ENCODE assay signal across 18 cellular contexts in the genomic region with DNA sequence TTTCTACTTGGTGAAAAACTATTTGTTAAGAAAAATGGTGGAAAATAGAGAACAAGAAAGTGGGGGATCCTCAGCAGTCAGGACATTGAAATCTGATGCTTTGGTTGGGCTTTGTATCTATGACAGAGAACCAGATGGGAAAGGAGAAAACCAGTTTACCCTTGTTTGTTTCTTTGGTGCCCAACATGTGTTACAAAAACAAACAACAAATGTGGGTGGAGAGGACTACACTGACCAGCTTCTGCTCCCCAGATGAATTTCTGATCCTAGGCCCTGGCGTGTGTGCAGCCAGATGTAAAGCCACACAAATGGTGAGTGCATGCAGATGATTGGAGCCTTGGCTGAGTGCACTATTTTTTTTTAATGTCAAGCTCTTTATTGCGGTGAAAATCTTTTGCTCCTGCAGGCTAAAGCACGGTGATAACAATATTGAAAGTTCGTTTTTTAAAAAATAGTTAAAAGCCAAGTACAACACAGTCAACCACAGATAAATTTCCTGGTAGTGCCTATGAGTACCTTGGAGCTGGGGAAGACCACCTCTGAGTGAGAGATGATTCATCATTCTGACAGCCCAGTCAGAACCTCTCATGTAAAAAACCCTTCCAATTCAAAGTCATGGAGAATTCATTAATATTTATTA.
DNase-seq lines count a peak whose midpoint lies in the region; ATAC-seq and TF ChIP-seq lines count a peak whose summit lies in the region.
"Had no signal": no experiment of that assay in that cellular context is flagged by ENCODE, and none has a peak within 500 bp of the region (broad histone marks: within the 10 kb centered on the region; RNA-seq: fewer than 3 reads in every experiment).

No MANE protein-coding gene starts in this region.

- ATAC-seq in WTC11 (no peak), GM21576 (IDR thresholded peaks at IDR 0.05; ENCODE audit: unreplicated experiment) (no peak)
- ATAC-seq: Right ventricle myocardium inferior had no signal

- peaks cover 11% of the 10 kb centered on the region for H3K4me1 Mint-ChIP-seq in WTC11
- H3K4me1 Mint-ChIP-seq: CD8-positive, alpha-beta memory T cell had no signal

- CTCF ChIA-PET in WTC11 (lab: Charles Lee), result interaction anchor here (0.8 kb wide), 1 partner anchor 9 kb away, joined by 4 read pairs; no protein-coding TSS in a partner anchor

- H3K4me3 Mint-ChIP-seq in WTC11, result no peak overlapping the region
- H3K4me3 Mint-ChIP-seq: CD8-positive, alpha-beta memory T cell had no signal

- no peak for TF ChIP-seq CTCF in WTC11 (IDR thresholded peaks at IDR 0.05)

- peaks cover 11% of the 10 kb centered on the region for H3K9me3 Mint-ChIP-seq in WTC11

- H3K27ac Mint-ChIP-seq in WTC11, result peak overlapping the region; percentile 25; the same call in 1 of the 2 replicates
- H3K27ac Mint-ChIP-seq: CD8-positive, alpha-beta memory T cell had no signal

- POLR2A ChIA-PET in WTC11 (lab: Charles Lee), result no interaction called here

- DNase-seq in NCI-H2171 treated with DMSO at 0.1 percent for 48 hours (lab: John Stamatoyannopoulos, UW) (peak; percentile 17), NCI-H2171 (lab: John Stamatoyannopoulos, UW) (no peak), WTC11 (ENCODE audit: low spot score) (no peak), epidermal melanocyte (ENCODE audit: insufficient read length, low spot score) (peak; percentile 31), NCI-H1092 treated with DMSO at 0.1 percent for 48 hours (lab: John Stamatoyannopoulos, UW) (no peak), NCI-H2107 treated with DMSO at 0.1 percent for 48 hours (lab: John Stamatoyannopoulos, UW; ENCODE audit: unreplicated experiment) (no peak)
- no peak for DNase-seq in stimulated activated CD4-positive, alpha-beta T cell treated with anti-CD3 and anti-CD28 coated beads, Interleukin-12 subunit alpha, Interleukin-12 subunit beta, amount 100 ng/mL, for 4 hours
- DNase-seq: CD8-positive, alpha-beta memory T cell; DMS79; GDM1; HCEC 1CT; MV-4-11; NCI-H1417 treated with DMSO at 0.1 percent for 48 hours; NCI-H1930; NCI-H510A; Peyer's patch had no signal

- H3K27me3 Mint-ChIP-seq in WTC11 (ENCODE audit: low read depth), result no peaks in the 10 kb centered on the region
- H3K27me3 Mint-ChIP-seq: CD8-positive, alpha-beta memory T cell had no signal

- peaks cover 9% of the 10 kb centered on the region for H3K36me3 Mint-ChIP-seq in WTC11
- H3K36me3 Mint-ChIP-seq: CD8-positive, alpha-beta memory T cell had no signal

TF ChIP-seq in WTC11, 78 proteins besides CTCF, POLR2A, EP300 and RAD21:
- no peak for TF ChIP-seq OVOL2 (CRISPR knock-in tag; IDR thresholded peaks at IDR 0.05; ENCODE audit: borderline replicate concordance)
- no peak for TF ChIP-seq GRHL2 (CRISPR knock-in tag; IDR thresholded peaks at IDR 0.05; ENCODE audit: insufficient replicate concordance, severe bottlenecking)
- no peak for TF ChIP-seq ZNF121 (CRISPR knock-in tag; IDR thresholded peaks at IDR 0.05)
- no peak for TF ChIP-seq ZBTB21 (CRISPR knock-in tag; IDR thresholded peaks at IDR 0.05; ENCODE audit: borderline replicate concordance)
- TF ChIP-seq, protein P1, sequence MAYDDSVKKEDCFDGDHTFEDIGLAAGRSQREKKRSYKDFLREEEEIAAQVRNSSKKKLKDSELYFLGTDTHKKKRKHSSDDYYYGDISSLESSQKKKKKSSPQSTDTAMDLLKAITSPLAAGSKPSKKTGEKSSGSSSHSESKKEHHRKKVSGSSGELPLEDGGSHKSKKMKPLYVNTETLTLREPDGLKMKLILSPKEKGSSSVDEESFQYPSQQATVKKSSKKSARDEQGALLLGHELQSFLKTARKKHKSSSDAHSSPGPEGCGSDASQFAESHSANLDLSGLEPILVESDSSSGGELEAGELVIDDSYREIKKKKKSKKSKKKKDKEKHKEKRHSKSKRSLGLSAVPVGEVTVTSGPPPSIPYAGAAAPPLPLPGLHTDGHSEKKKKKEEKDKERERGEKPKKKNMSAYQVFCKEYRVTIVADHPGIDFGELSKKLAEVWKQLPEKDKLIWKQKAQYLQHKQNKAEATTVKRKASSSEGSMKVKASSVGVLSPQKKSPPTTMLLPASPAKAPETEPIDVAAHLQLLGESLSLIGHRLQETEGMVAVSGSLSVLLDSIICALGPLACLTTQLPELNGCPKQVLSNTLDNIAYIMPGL (CRISPR knock-in tag; IDR thresholded peaks at IDR 0.05), result no peak
- no peak for TF ChIP-seq NFE2L1 (CRISPR knock-in tag; IDR thresholded peaks at IDR 0.05)
- no peak for TF ChIP-seq RELA (CRISPR knock-in tag; IDR thresholded peaks at IDR 0.05; ENCODE audit: borderline replicate concordance)
- TF ChIP-seq GABPB1 (CRISPR knock-in tag; IDR thresholded peaks at IDR 0.05), result no peak
- no peak for TF ChIP-seq SMAD4 (CRISPR knock-in tag; IDR thresholded peaks at IDR 0.05)
- no peak for TF ChIP-seq FOXJ3 (CRISPR knock-in tag; IDR thresholded peaks at IDR 0.05; ENCODE audit: borderline replicate concordance)
- TF ChIP-seq, protein P2, sequence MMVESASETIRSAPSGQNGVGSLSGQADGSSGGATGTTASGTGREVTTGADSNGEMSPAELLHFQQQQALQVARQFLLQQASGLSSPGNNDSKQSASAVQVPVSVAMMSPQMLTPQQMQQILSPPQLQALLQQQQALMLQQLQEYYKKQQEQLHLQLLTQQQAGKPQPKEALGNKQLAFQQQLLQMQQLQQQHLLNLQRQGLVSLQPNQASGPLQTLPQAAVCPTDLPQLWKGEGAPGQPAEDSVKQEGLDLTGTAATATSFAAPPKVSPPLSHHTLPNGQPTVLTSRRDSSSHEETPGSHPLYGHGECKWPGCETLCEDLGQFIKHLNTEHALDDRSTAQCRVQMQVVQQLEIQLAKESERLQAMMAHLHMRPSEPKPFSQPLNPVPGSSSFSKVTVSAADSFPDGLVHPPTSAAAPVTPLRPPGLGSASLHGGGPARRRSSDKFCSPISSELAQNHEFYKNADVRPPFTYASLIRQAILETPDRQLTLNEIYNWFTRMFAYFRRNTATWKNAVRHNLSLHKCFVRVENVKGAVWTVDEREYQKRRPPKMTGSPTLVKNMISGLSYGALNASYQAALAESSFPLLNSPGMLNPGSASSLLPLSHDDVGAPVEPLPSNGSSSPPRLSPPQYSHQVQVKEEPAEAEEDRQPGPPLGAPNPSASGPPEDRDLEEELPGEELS (CRISPR knock-in tag; IDR thresholded peaks at IDR 0.05), result no peak
- TF ChIP-seq, protein P3, sequence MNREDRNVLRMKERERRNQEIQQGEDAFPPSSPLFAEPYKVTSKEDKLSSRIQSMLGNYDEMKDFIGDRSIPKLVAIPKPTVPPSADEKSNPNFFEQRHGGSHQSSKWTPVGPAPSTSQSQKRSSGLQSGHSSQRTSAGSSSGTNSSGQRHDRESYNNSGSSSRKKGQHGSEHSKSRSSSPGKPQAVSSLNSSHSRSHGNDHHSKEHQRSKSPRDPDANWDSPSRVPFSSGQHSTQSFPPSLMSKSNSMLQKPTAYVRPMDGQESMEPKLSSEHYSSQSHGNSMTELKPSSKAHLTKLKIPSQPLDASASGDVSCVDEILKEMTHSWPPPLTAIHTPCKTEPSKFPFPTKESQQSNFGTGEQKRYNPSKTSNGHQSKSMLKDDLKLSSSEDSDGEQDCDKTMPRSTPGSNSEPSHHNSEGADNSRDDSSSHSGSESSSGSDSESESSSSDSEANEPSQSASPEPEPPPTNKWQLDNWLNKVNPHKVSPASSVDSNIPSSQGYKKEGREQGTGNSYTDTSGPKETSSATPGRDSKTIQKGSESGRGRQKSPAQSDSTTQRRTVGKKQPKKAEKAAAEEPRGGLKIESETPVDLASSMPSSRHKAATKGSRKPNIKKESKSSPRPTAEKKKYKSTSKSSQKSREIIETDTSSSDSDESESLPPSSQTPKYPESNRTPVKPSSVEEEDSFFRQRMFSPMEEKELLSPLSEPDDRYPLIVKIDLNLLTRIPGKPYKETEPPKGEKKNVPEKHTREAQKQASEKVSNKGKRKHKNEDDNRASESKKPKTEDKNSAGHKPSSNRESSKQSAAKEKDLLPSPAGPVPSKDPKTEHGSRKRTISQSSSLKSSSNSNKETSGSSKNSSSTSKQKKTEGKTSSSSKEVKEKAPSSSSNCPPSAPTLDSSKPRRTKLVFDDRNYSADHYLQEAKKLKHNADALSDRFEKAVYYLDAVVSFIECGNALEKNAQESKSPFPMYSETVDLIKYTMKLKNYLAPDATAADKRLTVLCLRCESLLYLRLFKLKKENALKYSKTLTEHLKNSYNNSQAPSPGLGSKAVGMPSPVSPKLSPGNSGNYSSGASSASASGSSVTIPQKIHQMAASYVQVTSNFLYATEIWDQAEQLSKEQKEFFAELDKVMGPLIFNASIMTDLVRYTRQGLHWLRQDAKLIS (CRISPR knock-in tag; IDR thresholded peaks at IDR 0.05; ENCODE audit: borderline replicate concordance), result no peak

Comparison
In these comparisons a context has a peak if more than half of its experiments do, and no peak if none do; other contexts are left out.
1. DNase-seq: peak in NCI-H2171 treated with DMSO at 0.1 percent for 48 hours (single experiment) and epidermal melanocyte (single experiment); none in NCI-H2171 (single experiment), WTC11 (single experiment), stimulated activated CD4-positive, alpha-beta T cell treated with anti-CD3 and anti-CD28 coated beads, Interleukin-12 subunit alpha, Interleukin-12 subunit beta, amount 100 ng/mL, for 4 hours (single experiment), NCI-H1092 treated with DMSO at 0.1 percent for 48 hours (single experiment) and NCI-H2107 treated with DMSO at 0.1 percent for 48 hours (single experiment).